In the genomic region with DNA sequence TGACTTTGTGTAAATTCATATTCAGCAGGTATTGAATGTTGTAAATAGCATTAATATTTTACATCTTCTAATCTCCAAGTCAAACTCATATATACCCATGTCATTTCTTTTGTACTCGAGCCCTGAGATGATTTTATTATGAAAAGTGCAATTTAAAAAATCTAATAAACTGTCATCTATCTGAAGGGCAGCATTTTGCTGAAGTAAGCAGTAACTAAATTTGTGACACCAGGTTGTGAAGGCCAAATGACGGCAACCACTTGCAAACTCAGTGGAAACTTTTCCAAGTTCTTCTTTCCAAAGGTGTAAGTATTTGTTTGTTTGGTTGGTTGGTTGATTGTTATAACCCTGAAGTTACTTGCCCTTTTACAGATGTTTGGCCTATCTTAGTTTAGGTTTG, we compare ENCODE assay signal across 28 cellular contexts.
"Had no signal": no experiment of that assay in that cellular context is flagged by ENCODE, and none has a peak within 500 bp of the region (broad histone marks: within the 10 kb centered on the region; RNA-seq: fewer than 3 reads in every experiment).

No MANE protein-coding gene starts in this region.

- H3K4me3 ChIP-seq: colonic mucosa, coronary artery, dorsolateral prefrontal cortex, esophagus muscularis mucosa, esophagus squamous epithelium, gastrocnemius medialis, gastroesophageal sphincter, heart left ventricle, heart right ventricle had no signal

- H3K27me3 ChIP-seq: colonic mucosa, dorsolateral prefrontal cortex, esophagus muscularis mucosa, esophagus squamous epithelium, foreskin keratinocyte, gastrocnemius medialis, gastroesophageal sphincter, heart left ventricle, heart right ventricle had no signal

- ATAC-seq: effector memory CD8-positive, alpha-beta T cell; esophagus mucosa; foreskin keratinocyte; gastrocnemius medialis; gastroesophageal sphincter; heart left ventricle; heart right ventricle had no signal

- H3K4me1 ChIP-seq: colonic mucosa, esophagus muscularis mucosa, esophagus squamous epithelium, foreskin keratinocyte, gastrocnemius medialis, heart left ventricle, heart right ventricle had no signal

- DNase-seq: colonic mucosa; cortex of kidney; dermis blood vessel endothelial cell; dorsolateral prefrontal cortex; effector CD4-positive, alpha-beta T cell; effector CD8-positive, alpha-beta T cell; effector memory CD4-positive, alpha-beta T cell; effector memory CD8-positive, alpha-beta T cell; endodermal cell; erythroblast; esophagus squamous epithelium; foreskin fibroblast; foreskin keratinocyte; foreskin melanocyte; gastrocnemius medialis; glutamatergic neuron; head of caudate nucleus; heart left ventricle; heart right ventricle had no signal

- FAIRE-seq: colon, endometrium, endothelial cell of umbilical vein, frontal cortex had no signal

- H3K36me3 ChIP-seq: colonic mucosa, esophagus muscularis mucosa, esophagus squamous epithelium, gastrocnemius medialis, gastroesophageal sphincter, heart left ventricle, heart right ventricle had no signal

- H3K9me3 ChIP-seq: colonic mucosa, esophagus muscularis mucosa, esophagus squamous epithelium, gastrocnemius medialis, gastroesophageal sphincter, heart left ventricle, heart right ventricle had no signal

- H3K27ac ChIP-seq: colonic mucosa, coronary artery, dorsolateral prefrontal cortex, epithelial cell of prostate, esophagus muscularis mucosa, esophagus squamous epithelium, foreskin keratinocyte, gastrocnemius medialis, gastroesophageal sphincter, heart left ventricle, heart right ventricle had no signal
